Comparison of ENCODE assay signal across 25 cellular contexts in the genomic region with DNA sequence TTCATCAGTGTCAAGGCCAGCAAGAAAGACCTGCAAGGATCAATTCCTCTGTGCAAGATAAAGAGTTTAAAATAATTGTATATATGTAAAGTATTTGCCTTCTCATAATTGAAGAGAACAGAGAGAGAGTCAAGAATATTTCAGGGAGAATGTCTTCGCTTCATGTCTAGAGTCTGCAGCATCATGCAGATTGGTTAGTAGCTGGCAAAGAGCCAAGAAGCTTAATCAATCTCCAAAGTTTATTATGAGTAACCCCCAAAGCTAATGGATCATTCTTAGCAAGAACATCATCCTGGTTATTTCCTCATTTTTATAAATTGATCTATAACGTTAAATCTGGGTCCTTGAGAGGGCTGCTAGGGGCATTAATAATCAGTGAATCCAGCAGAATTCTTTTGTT. TPM values are rescaled to one million over a fixed set of nuclear protein-coding genes. Genes with fewer than 3 reads are reported as not detected.
DNase-seq lines count a peak whose midpoint lies in the region; ATAC-seq, FAIRE-seq and TF ChIP-seq lines count a peak whose summit lies in the region.
"Had no signal": no experiment of that assay in that cellular context is flagged by ENCODE, and none has a peak within 500 bp of the region (broad histone marks: within the 10 kb centered on the region; RNA-seq: fewer than 3 reads in every experiment).

No MANE protein-coding gene starts in this region.

- POLR2A ChIA-PET in K562 (lab: Yijun Ruan, JAX): no interaction called here

- WGBS in K562 (ENCODE audit: insufficient coverage, low coverage, missing lambda C conversion rate): 18% methylated on average over 2 of the region's 2 CpGs

- intact Hi-C loops in K562 (cut with micrococcal nuclease): no loop called here

- H3K79me2 ChIP-seq in K562 (ENCODE audit: control insufficient read depth, insufficient read depth, low read length): no peaks in the 10 kb centered on the region

- no peaks in the 10 kb centered on the region for H3K4me1 ChIP-seq in K562 (replicated peaks in 1 of 2; ENCODE audit: control insufficient read depth in 2 of 2, insufficient read depth in 2 of 2, low read length in 2 of 2)
- H3K4me1 ChIP-seq: BE2C had no signal

- DNase-seq in NCI-H82 (lab: John Stamatoyannopoulos, UW) (peak; percentile 10), NCI-H82 treated with DMSO at 0.1 percent for 48 hours (lab: John Stamatoyannopoulos, UW; ENCODE audit: unreplicated experiment) (no peak), K562 (ENCODE audit: extremely low read depth in 1 of 4, low spot score in 3 of 4) (no peak), medulla oblongata (ENCODE audit: extremely low spot score) (no peak)
- DNase-seq: 8988T; ACHN; BE2C; C1 segment of cervical spinal cord; CD4-positive, alpha-beta memory T cell; CD4-positive, CD25-positive, alpha-beta regulatory T cell; CD8-positive, alpha-beta memory T cell; COR-L47; DMS 273 treated with DMSO at 0.1 percent for 48 hours; DMS153; DMS53; DMS79; DND-41; EL; GDM1 had no signal

- TF ChIP-seq EP300 in Ishikawa (IDR thresholded peaks at IDR 0.05; ENCODE audit: borderline replicate concordance): no peak
- no peak for TF ChIP-seq EP300 in K562 (IDR thresholded peaks at IDR 0.05; ENCODE audit: low read length)

- no peaks in the 10 kb centered on the region for H3K36me3 ChIP-seq in K562 (ENCODE audit: control insufficient read depth, insufficient read depth, low read length)
- H3K36me3 ChIP-seq: BE2C, BLaER1 had no signal

- TF ChIP-seq RAD21 in Ishikawa (IDR thresholded peaks at IDR 0.05; ENCODE audit: low read depth) (no peak), K562 (CRISPR knock-in tag; conservative IDR thresholded peaks at IDR 0.05 in 1 of 2, IDR thresholded peaks at IDR 0.05 in 1 of 2) (no peak)

- H3K9ac ChIP-seq in K562 (ENCODE audit: insufficient read depth in 1 of 2, low read depth in 2 of 2, low read length in 2 of 2): no peak overlapping the region
- H3K9ac ChIP-seq: BLaER1 had no signal

- CTCF ChIA-PET in K562 (lab: Yijun Ruan, JAX; ENCODE audit: low intra/inter-chr PET ratio): no interaction called here

- peaks cover 7 to 40% of the 10 kb centered on the region in 2 experiments; a peak in 4 of 5 replicates for H3K27me3 ChIP-seq in K562 (ENCODE audit: control insufficient read depth in 2 of 2, insufficient read depth in 2 of 2, low read length in 2 of 2)
- H3K27me3 ChIP-seq: BE2C, BLaER1 had no signal

- no TSS peak for BruUV-seq in K562 (replicated peaks; lab: Mats Ljungman, UMichigan)

- in situ Hi-C loops in K562 (cut with MboI): no loop called here

- H3K4me2 ChIP-seq in K562 (ENCODE audit: insufficient read depth, low read length): no peak overlapping the region
- H3K4me2 ChIP-seq: BLaER1 had no signal

- TF ChIP-seq CTCF in K562 (IDR thresholded peaks at IDR 0.05 in 2 of 3, conservative IDR thresholded peaks at IDR 0.05 in 1 of 3; ENCODE audit: insufficient read depth in 2 of 3, low read depth in 1 of 3, low read length in 3 of 3): no peak

- no peak overlapping the region for H3K27ac ChIP-seq in K562 (ENCODE audit: extremely low read depth, low read depth, low read length)
- H3K27ac ChIP-seq: BLaER1 had no signal

- H3K9me1 ChIP-seq in K562 (ENCODE audit: control insufficient read depth, insufficient read depth, low read length): no peaks in the 10 kb centered on the region

- no peak for TF ChIP-seq POLR2A in K562 (conservative IDR thresholded peaks at IDR 0.05)

- no peak for ATAC-seq in K562
- ATAC-seq: GM12878 had no signal

- FAIRE-seq in K562 (lab: Jason Lieb, UNC): no peak
- FAIRE-seq: A204.1, GM12878, GM12892, GM18507 had no signal

- H2AFZ ChIP-seq in K562 (ENCODE audit: low read depth, low read length): no peak overlapping the region

- H3K9me3 ChIP-seq in K562 (replicated peaks; ENCODE audit: control insufficient read depth, insufficient read depth, low read depth, low read length): no peaks in the 10 kb centered on the region
- H3K9me3 ChIP-seq: BE2C, BLaER1 had no signal

- H3K4me3 ChIP-seq in K562: no peak overlapping the region
- H3K4me3 ChIP-seq: BLaER1, GM12878 had no signal

- no peaks in the 10 kb centered on the region for H4K20me1 ChIP-seq in K562 (replicated peaks; ENCODE audit: control insufficient read depth, insufficient read depth, low read length)
- H4K20me1 ChIP-seq: BLaER1 had no signal

TF ChIP-seq in Ishikawa, 13 proteins besides CTCF, POLR2A, EP300 and RAD21:
- TF ChIP-seq TEAD4 (IDR thresholded peaks at IDR 0.05): no peak
- no peak for TF ChIP-seq FOXM1 (IDR thresholded peaks at IDR 0.05; ENCODE audit: borderline replicate concordance, low read depth)
- no peak for TF ChIP-seq CEBPB (IDR thresholded peaks at IDR 0.05)
- TF ChIP-seq NFIC (IDR thresholded peaks at IDR 0.05): peak; percentile 47
- TF ChIP-seq CREB1 (IDR thresholded peaks at IDR 0.05; ENCODE audit: low read depth): no peak

TF ChIP-seq in K562, 482 proteins besides CTCF, POLR2A, EP300 and RAD21:
- TF ChIP-seq YBX1 (IDR thresholded peaks at IDR 0.05) (no peak), SPI1 (IDR thresholded peaks at IDR 0.05; ENCODE audit: borderline replicate concordance, low read depth, low read length) (no peak), NFIX (CRISPR knock-in tag; IDR thresholded peaks at IDR 0.05; ENCODE audit: low read depth) (peak; percentile 65), NFIC (IDR thresholded peaks at IDR 0.05) (peak; percentile 83)

RNA-seq across cellular contexts. Expression of a gene that starts 38.9 kb away (rescaled TPM):
- total RNA-seq in K562 (2011; cell fraction: chromatin; rRNA removed; ENCODE audit: low replicate concordance): 15.3 and 51.2 TPM in 2 replicates
- total RNA-seq in K562 (2011; cell fraction: nucleolus; rRNA removed): 15.2 and 21.3 TPM in 2 replicates
- total RNA-seq in K562 (2011; cell fraction: nucleoplasm; rRNA removed): 17.3 and 22.5 TPM in 2 replicates
- total RNA-seq in K562 (2014; rRNA removed): 6.0 and 7.2 TPM in 2 replicates
- 8.0 and 8.3 TPM in 2 replicates for total RNA-seq in K562 (2014; rRNA removed; fragmentation: Illumina TruSeq; extraction: Trizol)
- 6.9 and 7.2 TPM in 2 replicates for total RNA-seq in K562 (2015; rRNA removed; fragmentation: Illumina TruSeq; extraction: Trizol)
- 6.5 and 8.8 TPM in 2 replicates for total RNA-seq in K562 (2021)
- 1.3 and 1.8 TPM in 2 replicates for polyA plus RNA-seq in K562 (2011; rRNA removed)
- polyA plus RNA-seq in K562 (2011; cell fraction: cytosol; rRNA removed): 0.41 and 1.2 TPM in 2 replicates
- polyA plus RNA-seq in K562 (2011; cell fraction: nucleus; rRNA removed): 1.1 and 1.4 TPM in 2 replicates
- 2.5 and 2.7 TPM in 2 replicates for polyA plus RNA-seq in K562 (2012)
- polyA plus RNA-seq in K562 (2014; fragmentation: Illumina TruSeq; extraction: Trizol): 2.0 and 3.2 TPM in 2 replicates
- polyA plus RNA-seq in K562 (2014; fragmentation: Nextera tagmentation; extraction: Ambion mirVana): 1 to 10 TPM; 1.5 to 1.9 TPM
- 5.1 and 5.6 TPM in 2 replicates for polyA plus RNA-seq in K562 (2014; rRNA removed)
- 14.4 and 22.5 TPM in 2 replicates for polyA minus RNA-seq in K562 (2011; rRNA and poly(A)+ RNA removed)
- polyA minus RNA-seq in K562 (2011; cell fraction: cytosol; rRNA and poly(A)+ RNA removed): 9.6 and 12.3 TPM in 2 replicates
- 11.4 and 17.2 TPM in 2 replicates for polyA minus RNA-seq in K562 (2011; cell fraction: nucleus; rRNA and poly(A)+ RNA removed)
